Comparison of ENCODE assay signal across 13 cellular contexts in genomic region chr10:125633517-125633999, GRCh38. TPM values are rescaled to one million over a fixed set of nuclear protein-coding genes. Genes with fewer than 3 reads are reported as not detected.
A peak's percentile ranks its signal among the peaks of the same experiment; 100 is the strongest.
DNase-seq lines count a peak whose midpoint lies in the region; ATAC-seq and TF ChIP-seq lines count a peak whose summit lies in the region.
"Had no signal": no experiment of that assay in that cellular context is flagged by ENCODE, and none has a peak within 500 bp of the region (broad histone marks: within the 10 kb centered on the region; RNA-seq: fewer than 3 reads in every experiment).

No MANE protein-coding gene starts in this region.

- H3K4me1 ChIP-seq in HEK293 (ENCODE audit: control insufficient read depth, insufficient read depth, low read length) (peaks cover 13% of the 10 kb centered on the region), BE2C (no peaks in the 10 kb centered on the region)
- H3K4me1 ChIP-seq: pancreas had no signal

- peaks cover 3% of the 10 kb centered on the region; the same call in 1 of the 2 replicates for H3K27me3 ChIP-seq in BE2C
- H3K27me3 ChIP-seq: pancreas had no signal

- CTCF ChIA-PET in HEK293 (lab: Yijun Ruan, JAX) = interaction anchor here (0.6 to 0.9 kb wide), 10 partner anchors 8 to 1379 kb away, joined by 3 to 4 read pairs (median 3); no protein-coding TSS in a partner anchor

- POLR2A ChIA-PET in HEK293 (lab: Yijun Ruan, JAX) = interaction anchor here (2.0 kb wide), 1 partner anchor 86 kb away, joined by 7 read pairs; the partner anchor contains the start of gene EDRF1

- intact Hi-C loops in left ventricle myocardium superior (cut with micrococcal nuclease) = no loop called here

- no peaks in the 10 kb centered on the region for H3K9me3 ChIP-seq in HEK293 (ENCODE audit: control insufficient read depth, insufficient read depth, low read depth, low read length)
- H3K9me3 ChIP-seq in BE2C = no peaks in the 10 kb centered on the region
- H3K9me3 ChIP-seq: pancreas had no signal

- no peak for ATAC-seq in left ventricle myocardium superior
- ATAC-seq: activated CD8-positive, alpha-beta memory T cell treated with anti-CD3 and anti-CD28 coated beads, Interleukin-2, amount 10 ng/mL, durations not matched to agents 7 days and 5 days; activated naive CD8-positive, alpha-beta T cell treated with anti-CD3 and anti-CD28 coated beads, Interleukin-2, amount 50 U/mL, for 24 hours; pancreas had no signal

- H3K27ac ChIP-seq in 22Rv1 (peak overlapping the region; percentile 74), HEK293 (ENCODE audit: extremely low read depth, low read depth, low read length) (peak overlapping the region; percentile 58)
- H3K27ac ChIP-seq: pancreas had no signal

- H3K4me3 ChIP-seq in HEK293 (ENCODE audit: low read depth, low read length) (no peak overlapping the region), epithelial cell of esophagus (ENCODE audit: low read length) (no peak overlapping the region), BE2C (ENCODE audit: low read depth, low read length) (no peak overlapping the region)
- H3K4me3 ChIP-seq: pancreas had no signal

- DNase-seq in NCI-H510A (lab: John Stamatoyannopoulos, UW) (peak; percentile 44), epithelial cell of esophagus (ENCODE audit: low read depth) (peak; percentile 10), left ventricle myocardium superior (no peak), NCI-H1930 (lab: John Stamatoyannopoulos, UW) (no peak), BE2C (no peak), hippocampal formation (lab: John Stamatoyannopoulos, UW) (no peak)
- DNase-seq: activated CD8-positive, alpha-beta memory T cell treated with anti-CD3 and anti-CD28 coated beads, Interleukin-2, amount 10 ng/mL, durations not matched to agents 7 days and 5 days; activated naive CD8-positive, alpha-beta T cell treated with anti-CD3 and anti-CD28 coated beads, Interleukin-2, amount 50 U/mL, for 24 hours; mesenchymal stem cell; pancreas; T1000 had no signal

- no peaks in the 10 kb centered on the region for H3K36me3 ChIP-seq in HEK293 (ENCODE audit: control insufficient read depth in 2 of 2, insufficient read depth in 1 of 2, low read length in 2 of 2)
- no peaks in the 10 kb centered on the region for H3K36me3 ChIP-seq in BE2C
- H3K36me3 ChIP-seq: pancreas had no signal

- TF ChIP-seq CTCF in 22Rv1 (IDR thresholded peaks at IDR 0.05) (no peak), HEK293 (tag by site-specific recombination; IDR thresholded peaks at IDR 0.05) (no peak), epithelial cell of esophagus (IDR thresholded peaks at IDR 0.05; ENCODE audit: insufficient read depth, low read depth, low read length, missing control alignments) (no peak), BE2C (IDR thresholded peaks at IDR 0.05; ENCODE audit: low read depth, low read length) (no peak)

TF ChIP-seq in HEK293, 187 proteins besides CTCF, POLR2A, EP300 and RAD21 (continues in another document):
- no peak for TF ChIP-seq ZSCAN5A (tag by site-specific recombination; IDR thresholded peaks at IDR 0.05)
- TF ChIP-seq, protein P1, sequence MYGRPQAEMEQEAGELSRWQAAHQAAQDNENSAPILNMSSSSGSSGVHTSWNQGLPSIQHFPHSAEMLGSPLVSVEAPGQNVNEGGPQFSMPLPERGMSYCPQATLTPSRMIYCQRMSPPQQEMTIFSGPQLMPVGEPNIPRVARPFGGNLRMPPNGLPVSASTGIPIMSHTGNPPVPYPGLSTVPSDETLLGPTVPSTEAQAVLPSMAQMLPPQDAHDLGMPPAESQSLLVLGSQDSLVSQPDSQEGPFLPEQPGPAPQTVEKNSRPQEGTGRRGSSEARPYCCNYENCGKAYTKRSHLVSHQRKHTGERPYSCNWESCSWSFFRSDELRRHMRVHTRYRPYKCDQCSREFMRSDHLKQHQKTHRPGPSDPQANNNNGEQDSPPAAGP (tag by site-specific recombination; IDR thresholded peaks at IDR 0.05) = peak; percentile 79
- 0 out of 2 replicates have a peak, but pooled peaks have one; percentile 39 for TF ChIP-seq ZNF660 (tag by site-specific recombination; IDR thresholded peaks at IDR 0.05)
- no peak for TF ChIP-seq HOXC10 (CRISPR knock-in tag; IDR thresholded peaks at IDR 0.05)
- peak; percentile 94 for TF ChIP-seq TRIM28 (IDR thresholded peaks at IDR 0.05; ENCODE audit: borderline replicate concordance, low read length)
- peak; percentile 48 for TF ChIP-seq SP2 (tag by site-specific recombination; IDR thresholded peaks at IDR 0.05)
- no peak for TF ChIP-seq ZNF677 (tag by site-specific recombination; IDR thresholded peaks at IDR 0.05)
- peak; percentile 70; the same call in 1 of the 2 replicates for TF ChIP-seq ZNF600 (tag by site-specific recombination; IDR thresholded peaks at IDR 0.05)
- TF ChIP-seq ZNF837 (tag by site-specific recombination; IDR thresholded peaks at IDR 0.05) = no peak
- no peak for TF ChIP-seq ZBTB7A (tag by site-specific recombination; IDR thresholded peaks at IDR 0.05; ENCODE audit: low read depth)
- TF ChIP-seq ZNF513 (tag by site-specific recombination; IDR thresholded peaks at IDR 0.05) = no peak
- TF ChIP-seq RBAK (tag by site-specific recombination; IDR thresholded peaks at IDR 0.05) = no peak
- no peak for TF ChIP-seq ZNF223 (tag by site-specific recombination; IDR thresholded peaks at IDR 0.05)
- no peak for TF ChIP-seq ZNF169 (tag by site-specific recombination; IDR thresholded peaks at IDR 0.05)
- no peak for TF ChIP-seq ZNF792 (tag by site-specific recombination; IDR thresholded peaks at IDR 0.05)
- no peak for TF ChIP-seq ZNF701 (tag by site-specific recombination; IDR thresholded peaks at IDR 0.05)
- peak; percentile 78 for TF ChIP-seq KLF10 (tag by site-specific recombination; IDR thresholded peaks at IDR 0.05)
- TF ChIP-seq, protein P2, sequence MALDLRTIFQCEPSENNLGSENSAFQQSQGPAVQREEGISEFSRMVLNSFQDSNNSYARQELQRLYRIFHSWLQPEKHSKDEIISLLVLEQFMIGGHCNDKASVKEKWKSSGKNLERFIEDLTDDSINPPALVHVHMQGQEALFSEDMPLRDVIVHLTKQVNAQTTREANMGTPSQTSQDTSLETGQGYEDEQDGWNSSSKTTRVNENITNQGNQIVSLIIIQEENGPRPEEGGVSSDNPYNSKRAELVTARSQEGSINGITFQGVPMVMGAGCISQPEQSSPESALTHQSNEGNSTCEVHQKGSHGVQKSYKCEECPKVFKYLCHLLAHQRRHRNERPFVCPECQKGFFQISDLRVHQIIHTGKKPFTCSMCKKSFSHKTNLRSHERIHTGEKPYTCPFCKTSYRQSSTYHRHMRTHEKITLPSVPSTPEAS (tag by site-specific recombination; IDR thresholded peaks at IDR 0.05) = no peak
- TF ChIP-seq ZNF292 (tag by site-specific recombination; IDR thresholded peaks at IDR 0.05; ENCODE audit: borderline replicate concordance, low read depth) = no peak
- no peak for TF ChIP-seq ZNF549 (tag by site-specific recombination; IDR thresholded peaks at IDR 0.05)
- peak; percentile 91 for TF ChIP-seq IKZF3 (tag by site-specific recombination; IDR thresholded peaks at IDR 0.05)
- TF ChIP-seq PATZ1 (tag by site-specific recombination; IDR thresholded peaks at IDR 0.05) = peak; percentile 75
- no peak for TF ChIP-seq ZNF658 (tag by site-specific recombination; IDR thresholded peaks at IDR 0.05)
- TF ChIP-seq ZNF112 (tag by site-specific recombination; IDR thresholded peaks at IDR 0.05) = no peak
- TF ChIP-seq ZNF138 (tag by site-specific recombination; IDR thresholded peaks at IDR 0.05; ENCODE audit: borderline replicate concordance) = no peak
- TF ChIP-seq REPIN1 (tag by site-specific recombination; IDR thresholded peaks at IDR 0.05; ENCODE audit: low read depth) = no peak
- peak; percentile 74 for TF ChIP-seq GLIS2 (tag by site-specific recombination; IDR thresholded peaks at IDR 0.05)

RNA-seq across cellular contexts. Expression of gene TEX36, which starts 49.4 kb away (rescaled TPM):
- total RNA-seq in left ventricle myocardium superior = not detected
- polyA plus RNA-seq in BE2C (2012; ENCODE audit: insufficient read depth, insufficient read length, low read depth) = not detected
- total RNA-seq: activated CD8-positive, alpha-beta memory T cell treated with anti-CD3 and anti-CD28 coated beads, Interleukin-2, amount 10 ng/mL, durations not matched to agents 7 days and 5 days; pancreas had no signal
- polyA plus RNA-seq: pancreas had no signal

Comparison
In these comparisons a context has a peak if more than half of its experiments do, and no peak if none do; other contexts are left out.
1. DNase-seq: peak in NCI-H510A (single experiment) and epithelial cell of esophagus (single experiment); none in left ventricle myocardium superior (single experiment), NCI-H1930 (0 of 2), BE2C (single experiment) and hippocampal formation (0 of 2).